Comparison of ENCODE assay signal across 24 cellular contexts in the genomic region with DNA sequence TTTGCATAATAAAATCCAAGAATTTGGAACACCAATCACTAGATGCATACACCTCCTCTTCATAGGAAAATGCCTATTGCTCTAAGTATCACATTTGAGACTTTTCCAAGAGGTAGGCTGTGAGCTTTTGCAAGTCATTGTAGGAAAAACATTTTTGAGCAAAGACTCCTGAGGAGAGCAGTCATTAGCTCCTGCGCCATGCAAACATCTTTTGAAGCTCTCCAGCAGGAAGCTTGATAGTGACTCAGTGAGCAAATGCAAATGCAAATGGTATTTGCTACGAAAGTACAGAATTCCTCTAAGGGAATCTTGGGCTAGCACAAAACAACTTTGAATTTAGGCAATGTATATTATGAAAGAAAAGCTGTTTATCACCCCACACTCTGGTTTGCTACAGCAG.
"Had no signal": no experiment of that assay in that cellular context is flagged by ENCODE, and none has a peak within 500 bp of the region (broad histone marks: within the 10 kb centered on the region; RNA-seq: fewer than 3 reads in every experiment).

No MANE protein-coding gene starts in this region.

- DNase-seq: activated B cell treated with CpG ODN at 0.5 μM for 24 hours; activated CD4-positive, alpha-beta memory T cell treated with anti-CD3 and anti-CD28 coated beads, Interleukin-2, amount 10 ng/mL, durations not matched to agents 7 days and 5 days; activated CD4-positive, alpha-beta T cell treated with anti-CD3 and anti-CD28 coated beads for 36 hours; activated gamma-delta T cell treated with Interleukin-2 at 50 U/mL for 16 hours; activated T-cell treated with anti-CD3 and anti-CD28 coated beads for 4 hours; effector CD8-positive, alpha-beta T cell; erythroblast; foreskin fibroblast; heart right ventricle; lower lobe of right lung; naive B cell; retina; spleen; stimulated activated CD4-positive, alpha-beta T cell treated with anti-CD3 and anti-CD28 coated beads, Interleukin-4, amount 100 ng/mL, for 1 hour; stimulated activated naive CD4-positive, alpha-beta T cell treated with Interleukin-2 at 50 U/mL for 16 hours; T-helper 1 cell; T-helper 9 cell; tibial artery had no signal

- H3K4me1 ChIP-seq: ascending aorta, lower lobe of right lung, spleen, tibial artery had no signal

- H3K27ac Mint-ChIP-seq: activated B cell treated with CpG ODN at 0.5 μM for 24 hours; activated CD4-positive, alpha-beta memory T cell treated with anti-CD3 and anti-CD28 coated beads, Interleukin-2, amount 10 ng/mL, durations not matched to agents 7 days and 5 days; activated CD4-positive, alpha-beta T cell treated with anti-CD3 and anti-CD28 coated beads for 36 hours; activated naive CD4-positive, alpha-beta T cell treated with anti-CD3 and anti-CD28 coated beads, Interleukin-2, amount 50 U/mL, for 72 hours; activated T-helper 1 cell treated with anti-CD3 and anti-CD28 coated beads, Interleukin-12 subunit alpha, Interleukin-12 subunit beta, Interleukin-2, Interleukin-4 antibody, amounts not matched to agents 30 ng/mL and 10 ng/mL and 1 ng/mL, durations not matched to agents 14 hours and 24 hours and 36 hours; dendritic cell treated with granulocyte-macrophage colony-stimulating factor and Interleukin-4, amounts not matched to agents 40 ng/mL and 50 ng/mL, for 4 days; naive B cell had no signal

- H3K4me1 Mint-ChIP-seq: activated B cell treated with CpG ODN at 0.5 μM for 24 hours; activated CD4-positive, alpha-beta memory T cell treated with anti-CD3 and anti-CD28 coated beads, Interleukin-2, amount 10 ng/mL, durations not matched to agents 7 days and 5 days; activated CD4-positive, alpha-beta T cell treated with anti-CD3 and anti-CD28 coated beads for 36 hours; naive B cell had no signal

- H3K36me3 Mint-ChIP-seq: naive B cell had no signal

- H3K27me3 ChIP-seq: ascending aorta, heart right ventricle, spleen, tibial artery had no signal

- H3K9me3 ChIP-seq: ascending aorta, lower lobe of right lung, spleen, tibial artery had no signal

- H3K4me3 ChIP-seq: ascending aorta, heart right ventricle, lower lobe of right lung, spleen, tibial artery had no signal

- H3K36me3 ChIP-seq: ascending aorta, heart right ventricle, lower lobe of right lung, spleen, tibial artery had no signal

- H3K27me3 Mint-ChIP-seq: activated B cell treated with CpG ODN at 0.5 μM for 24 hours; activated CD4-positive, alpha-beta memory T cell treated with anti-CD3 and anti-CD28 coated beads, Interleukin-2, amount 10 ng/mL, durations not matched to agents 7 days and 5 days; activated CD4-positive, alpha-beta T cell treated with anti-CD3 and anti-CD28 coated beads for 36 hours; dendritic cell treated with granulocyte-macrophage colony-stimulating factor and Interleukin-4, amounts not matched to agents 40 ng/mL and 50 ng/mL, for 4 days; naive B cell had no signal

- H3K27ac ChIP-seq: ascending aorta, heart right ventricle, lower lobe of right lung, spleen, tibial artery had no signal

- H3K4me3 Mint-ChIP-seq: activated B cell treated with CpG ODN at 0.5 μM for 24 hours; activated CD4-positive, alpha-beta memory T cell treated with anti-CD3 and anti-CD28 coated beads, Interleukin-2, amount 10 ng/mL, durations not matched to agents 7 days and 5 days; activated CD4-positive, alpha-beta T cell treated with anti-CD3 and anti-CD28 coated beads for 36 hours; activated T-helper 1 cell treated with anti-CD3 and anti-CD28 coated beads, Interleukin-12 subunit alpha, Interleukin-12 subunit beta, Interleukin-2, Interleukin-4 antibody, amounts not matched to agents 30 ng/mL and 10 ng/mL and 1 ng/mL, durations not matched to agents 14 hours and 24 hours and 36 hours; dendritic cell treated with granulocyte-macrophage colony-stimulating factor and Interleukin-4, amounts not matched to agents 40 ng/mL and 50 ng/mL, for 4 days; naive B cell; neural crest cell had no signal

- H3K9me3 Mint-ChIP-seq: activated B cell treated with CpG ODN at 0.5 μM for 24 hours; activated CD4-positive, alpha-beta memory T cell treated with anti-CD3 and anti-CD28 coated beads, Interleukin-2, amount 10 ng/mL, durations not matched to agents 7 days and 5 days; activated T-helper 1 cell treated with anti-CD3 and anti-CD28 coated beads, Interleukin-12 subunit alpha, Interleukin-12 subunit beta, Interleukin-2, Interleukin-4 antibody, amounts not matched to agents 30 ng/mL and 10 ng/mL and 1 ng/mL, durations not matched to agents 14 hours and 24 hours and 36 hours had no signal

- ATAC-seq: activated CD4-positive, alpha-beta T cell treated with anti-CD3 and anti-CD28 coated beads for 36 hours; activated naive CD4-positive, alpha-beta T cell treated with anti-CD3 and anti-CD28 coated beads, Interleukin-2, amount 50 U/mL, for 72 hours; heart right ventricle; left lobe of liver; lower lobe of right lung had no signal
